ENCODE assay signal across 16 cellular contexts in the genomic region with DNA sequence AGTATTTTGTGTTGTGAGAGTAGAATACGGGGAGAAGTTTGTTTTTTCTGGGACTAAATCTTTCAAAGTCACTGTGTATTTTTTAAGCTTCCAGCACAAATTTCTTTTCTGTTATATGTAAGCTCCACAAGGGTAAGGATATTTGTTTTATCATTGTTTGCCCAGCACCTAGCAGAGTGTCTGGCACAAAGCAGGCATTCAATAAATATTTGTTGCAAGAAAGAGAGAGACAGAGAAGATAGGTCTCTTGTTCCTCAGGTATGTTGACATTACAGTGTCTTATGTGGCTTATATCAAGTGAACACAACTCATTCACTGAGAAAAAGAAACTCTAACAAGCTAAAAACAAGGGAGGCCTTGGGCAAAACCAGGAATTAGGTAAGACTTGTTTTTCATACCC. TPM values are rescaled to one million over a fixed set of nuclear protein-coding genes. Genes with fewer than 3 reads are reported as not detected.
DNase-seq lines count a peak whose midpoint lies in the region; ATAC-seq and TF ChIP-seq lines count a peak whose summit lies in the region.
"Had no signal": no experiment of that assay in that cellular context is flagged by ENCODE, and none has a peak within 500 bp of the region (broad histone marks: within the 10 kb centered on the region; RNA-seq: fewer than 3 reads in every experiment).

No MANE protein-coding gene starts in this region.

- H3K9me2 ChIP-seq in PC-9 (ENCODE audit: insufficient read depth) = no peaks in the 10 kb centered on the region

- H3K27me3 Mint-ChIP-seq in Calu3 (ENCODE audit: unreplicated experiment) = no peaks in the 10 kb centered on the region
- H3K27me3 Mint-ChIP-seq in effector memory CD8-positive, alpha-beta T cell = no peaks in the 10 kb centered on the region

- H3K4me3 ChIP-seq in mammary epithelial cell (replicated peaks in 1 of 3; ENCODE audit: insufficient read depth in 1 of 3, low read depth in 2 of 3, low read length in 3 of 3) (no peak overlapping the region), breast epithelium (no peak overlapping the region), PC-9 (no peak overlapping the region), right lobe of liver (no peak overlapping the region)
- H3K4me3 ChIP-seq: GM23338 had no signal

- H3K36me3 ChIP-seq in mammary epithelial cell (ENCODE audit: insufficient read depth, low read length) (no peaks in the 10 kb centered on the region), breast epithelium (no peaks in the 10 kb centered on the region), PC-9 (ENCODE audit: low read depth) (no peaks in the 10 kb centered on the region), right lobe of liver (no peaks in the 10 kb centered on the region)

- intact Hi-C loops in mammary epithelial cell (cut with micrococcal nuclease) (no loop called here), breast epithelium (cut with DNase I; ENCODE audit: low total_unique reads) (no loop called here), PC-9 (cut with micrococcal nuclease; ENCODE audit: unreplicated experiment) (no loop called here), right lobe of liver (cut with DNase I) (no loop called here), Calu3 (cut with micrococcal nuclease; ENCODE audit: unreplicated experiment) (no loop called here)

- WGBS in mammary epithelial cell (ENCODE audit: low coverage, missing lambda C conversion rate) = 93% methylated on average over 1 of the region's 1 CpG
- WGBS in right lobe of liver (ENCODE audit: insufficient coverage, low coverage, low lambda C conversion rate, missing lambda C conversion rate) = 63% methylated on average over 1 of the region's 1 CpG

- H3K27ac ChIP-seq in mammary epithelial cell (ENCODE audit: insufficient read depth, low read depth, low read length) = no peak overlapping the region
- H3K27ac ChIP-seq in breast epithelium = no peak overlapping the region
- 0 out of 2 replicates have a peak overlapping the region, but pooled peaks have one; percentile 18 for H3K27ac ChIP-seq in PC-9
- peak overlapping the region in 1 of 3 donors; percentile 34 for H3K27ac ChIP-seq in right lobe of liver

- no peaks in the 10 kb centered on the region for H3K9me3 Mint-ChIP-seq in Calu3 (ENCODE audit: low read depth, unreplicated experiment)
- H3K9me3 Mint-ChIP-seq in effector memory CD8-positive, alpha-beta T cell = no peaks in the 10 kb centered on the region
- H3K9me3 Mint-ChIP-seq: CD4-positive, alpha-beta memory T cell; GM23338; IgD-negative memory B cell had no signal

- peaks cover 8% of the 10 kb centered on the region for H3K4me1 Mint-ChIP-seq in Calu3 (ENCODE audit: low read depth, unreplicated experiment)
- no peaks in the 10 kb centered on the region for H3K4me1 Mint-ChIP-seq in effector memory CD8-positive, alpha-beta T cell (ENCODE audit: low read depth in 2 of 2)
- H3K4me1 Mint-ChIP-seq: B cell; CD4-positive, alpha-beta memory T cell; IgD-negative memory B cell had no signal

- BruUV-seq in mammary epithelial cell (replicated peaks; lab: Mats Ljungman, UMichigan) (no TSS peak), PC-9 (replicated peaks; lab: Mats Ljungman, UMichigan) (no TSS peak), Calu3 (replicated peaks; lab: Mats Ljungman, UMichigan) (no TSS peak)

- no peaks in the 10 kb centered on the region for H4K20me1 ChIP-seq in mammary epithelial cell (ENCODE audit: insufficient read depth, low read length)
- no peaks in the 10 kb centered on the region for H4K20me1 ChIP-seq in PC-9 (ENCODE audit: insufficient read depth)

- H2AFZ ChIP-seq in mammary epithelial cell (ENCODE audit: low read depth, low read length) (peak overlapping the region; percentile 7), PC-9 (peak overlapping the region; percentile 34; the same call in 1 of the 2 replicates)
- H2AFZ ChIP-seq: GM23338 had no signal

- in situ Hi-C loops in mammary epithelial cell (cut with MboI; ENCODE audit: low sequenced_read_pairs in 2 of 2) = no loop called here

- no peaks in the 10 kb centered on the region for H3K9me3 ChIP-seq in mammary epithelial cell (replicated peaks; ENCODE audit: insufficient read depth, low read length)
- H3K9me3 ChIP-seq in breast epithelium = no peaks in the 10 kb centered on the region
- H3K9me3 ChIP-seq in PC-9 (ENCODE audit: insufficient read depth, low read depth) = peaks cover 3% of the 10 kb centered on the region
- H3K9me3 ChIP-seq in right lobe of liver = no peaks in the 10 kb centered on the region

- CTCF ChIA-PET in mammary epithelial cell (lab: Charles Lee; ENCODE audit: low non-redundant PET) = no interaction called here
- CTCF ChIA-PET in PC-9 (lab: Charles Lee) = interaction anchor here (0.6 kb wide), 1 partner anchor 504 kb away, joined by 9 read pairs; no protein-coding TSS in a partner anchor
- CTCF ChIA-PET in Calu3 (lab: Charles Lee) = no interaction called here

- H3K9ac ChIP-seq in mammary epithelial cell (ENCODE audit: insufficient read depth, low read length) = no peak overlapping the region

- peaks cover 8% of the 10 kb centered on the region; the same call in 1 of the 2 replicates for H3F3A ChIP-seq in PC-9 (ENCODE audit: insufficient read depth, low read depth)

- POLR2A ChIA-PET in PC-9 (lab: Charles Lee; ENCODE audit: unreplicated experiment) = no interaction called here

- no peak overlapping the region for H3K27ac Mint-ChIP-seq in Calu3 (ENCODE audit: unreplicated experiment)
- no peak overlapping the region for H3K27ac Mint-ChIP-seq in effector memory CD8-positive, alpha-beta T cell
- H3K27ac Mint-ChIP-seq: B cell; CD4-positive, alpha-beta memory T cell; GM23338; IgD-negative memory B cell had no signal

- H3K4me1 ChIP-seq in mammary epithelial cell (ENCODE audit: insufficient read depth, low read length) (no peaks in the 10 kb centered on the region), breast epithelium (no peaks in the 10 kb centered on the region), PC-9 (replicated peaks; ENCODE audit: insufficient read depth) (peaks cover 7% of the 10 kb centered on the region; the same call in 1 of the 2 replicates), right lobe of liver (no peaks in the 10 kb centered on the region)

- dilution Hi-C loops in mammary epithelial cell (cut with HindIII; ENCODE audit: low sequenced_read_pairs) = no loop called here

- ATAC-seq in right lobe of liver (peak; percentile 50 to 67 (median 59)), HG02588 (IDR thresholded peaks at IDR 0.05; ENCODE audit: unreplicated experiment) (no peak)
- ATAC-seq in effector memory CD8-positive, alpha-beta T cell (replicated peaks) = no peak
- ATAC-seq: GM23338 had no signal

- no peak overlapping the region for H3K4me3 Mint-ChIP-seq in Calu3 (ENCODE audit: low read depth, unreplicated experiment)
- H3K4me3 Mint-ChIP-seq in effector memory CD8-positive, alpha-beta T cell = no peak overlapping the region
- H3K4me3 Mint-ChIP-seq: B cell; CD4-positive, alpha-beta memory T cell; GM23338; IgD-negative memory B cell had no signal

- DNase-seq in mammary epithelial cell (no peak), breast epithelium (ENCODE audit: low spot score in 2 of 2) (no peak), PC-9 (no peak), right lobe of liver (no peak), Calu3 (no peak)
- no peak for DNase-seq in effector memory CD8-positive, alpha-beta T cell
- DNase-seq: C1 segment of cervical spinal cord; CD4-positive, alpha-beta memory T cell; DMS153; DMS79 treated with DMSO at 0.1 percent for 48 hours; EL; H7 had no signal

- H3K27me3 ChIP-seq in mammary epithelial cell (ENCODE audit: insufficient read depth, low read length) (no peaks in the 10 kb centered on the region), breast epithelium (no peaks in the 10 kb centered on the region), PC-9 (ENCODE audit: insufficient read depth, low read depth) (no peaks in the 10 kb centered on the region), right lobe of liver (no peaks in the 10 kb centered on the region)

- no peaks in the 10 kb centered on the region for H3K79me2 ChIP-seq in mammary epithelial cell (ENCODE audit: insufficient read depth, low read length)
- H3K79me2 ChIP-seq in PC-9 (ENCODE audit: low read depth) = no peaks in the 10 kb centered on the region

- TF ChIP-seq CTCF in mammary epithelial cell (conservative IDR thresholded peaks at IDR 0.05 in 1 of 2, IDR thresholded peaks at IDR 0.05 in 1 of 2; ENCODE audit: extremely low read depth in 1 of 2, insufficient read depth in 1 of 2, low read depth in 1 of 2, low read length in 2 of 2) = no peak
- TF ChIP-seq CTCF in breast epithelium (IDR thresholded peaks at IDR 0.05) = no peak
- no peak for TF ChIP-seq CTCF in PC-9 (conservative IDR thresholded peaks at IDR 0.05)
- no peak for TF ChIP-seq CTCF in right lobe of liver (IDR thresholded peaks at IDR 0.05)
- TF ChIP-seq CTCF in Calu3 (IDR thresholded peaks at IDR 0.05; ENCODE audit: unreplicated experiment) = no peak

- H3K4me2 ChIP-seq in mammary epithelial cell (ENCODE audit: insufficient read depth, low read depth, low read length) = no peak overlapping the region
- no peak overlapping the region for H3K4me2 ChIP-seq in PC-9
- H3K4me2 ChIP-seq: GM23338 had no signal

- no peaks in the 10 kb centered on the region for H3K36me3 Mint-ChIP-seq in Calu3 (ENCODE audit: insufficient read depth, unreplicated experiment)
- H3K36me3 Mint-ChIP-seq in effector memory CD8-positive, alpha-beta T cell (ENCODE audit: insufficient read depth) = no peaks in the 10 kb centered on the region
- H3K36me3 Mint-ChIP-seq: CD4-positive, alpha-beta memory T cell; IgD-negative memory B cell had no signal

- TF ChIP-seq POLR2A in breast epithelium (IDR thresholded peaks at IDR 0.05) = no peak
- no peak for TF ChIP-seq POLR2A in right lobe of liver (IDR thresholded peaks at IDR 0.05)

RNA-seq across cellular contexts. Expression of gene FNDC3B, which starts 26.6 kb away (rescaled TPM):
- total RNA-seq in mammary epithelial cell (100 to 1,000 TPM; 161 to 200 TPM), breast epithelium (100 to 1,000 TPM; 131 to 172 (median 149) TPM), PC-9 (2021) (79.4 and 106 TPM in 2 replicates), right lobe of liver (100 to 1,000 TPM in 1 of 6 experiments, 10 to 100 TPM in 5; 40.2 to 184 (median 63.5) TPM), Calu3 (2022) (345 and 453 TPM in 2 replicates)
- polyA plus RNA-seq in mammary epithelial cell = 12.0 TPM
- 109 TPM for polyA minus RNA-seq in mammary epithelial cell

Comparison
In these comparisons a context has a peak if more than half of its experiments do, and no peak if none do; other contexts are left out.
1. ATAC-seq: peak in right lobe of liver (4 of 4); none in HG02588 (single experiment) and effector memory CD8-positive, alpha-beta T cell (single experiment).